Comparison of ENCODE assay signal across 1 cellular context in the genomic region with DNA sequence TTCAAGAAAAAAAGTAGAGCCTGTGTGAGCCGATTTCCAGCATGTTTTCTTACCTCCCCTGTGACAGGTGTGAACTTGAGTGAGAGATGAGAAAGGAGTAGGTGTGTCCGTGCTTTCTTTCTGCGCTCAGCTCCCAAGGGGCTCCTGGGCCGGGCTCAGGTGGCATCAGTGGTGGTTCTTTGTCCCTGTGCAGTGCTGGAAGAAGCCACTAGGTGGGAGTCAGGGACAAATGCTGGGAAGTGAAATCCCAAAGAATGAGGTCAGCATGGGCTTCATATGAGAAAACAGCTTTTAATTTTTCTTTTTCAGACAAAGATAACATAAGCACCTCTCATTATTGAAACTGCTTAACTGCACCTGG.
TF ChIP-seq lines count a peak whose summit lies in the region.

No MANE protein-coding gene starts in this region.

TF ChIP-seq in GM12878, 131 proteins besides CTCF, POLR2A, EP300 and RAD21 (continued from another document):
- TF ChIP-seq, protein P1, sequence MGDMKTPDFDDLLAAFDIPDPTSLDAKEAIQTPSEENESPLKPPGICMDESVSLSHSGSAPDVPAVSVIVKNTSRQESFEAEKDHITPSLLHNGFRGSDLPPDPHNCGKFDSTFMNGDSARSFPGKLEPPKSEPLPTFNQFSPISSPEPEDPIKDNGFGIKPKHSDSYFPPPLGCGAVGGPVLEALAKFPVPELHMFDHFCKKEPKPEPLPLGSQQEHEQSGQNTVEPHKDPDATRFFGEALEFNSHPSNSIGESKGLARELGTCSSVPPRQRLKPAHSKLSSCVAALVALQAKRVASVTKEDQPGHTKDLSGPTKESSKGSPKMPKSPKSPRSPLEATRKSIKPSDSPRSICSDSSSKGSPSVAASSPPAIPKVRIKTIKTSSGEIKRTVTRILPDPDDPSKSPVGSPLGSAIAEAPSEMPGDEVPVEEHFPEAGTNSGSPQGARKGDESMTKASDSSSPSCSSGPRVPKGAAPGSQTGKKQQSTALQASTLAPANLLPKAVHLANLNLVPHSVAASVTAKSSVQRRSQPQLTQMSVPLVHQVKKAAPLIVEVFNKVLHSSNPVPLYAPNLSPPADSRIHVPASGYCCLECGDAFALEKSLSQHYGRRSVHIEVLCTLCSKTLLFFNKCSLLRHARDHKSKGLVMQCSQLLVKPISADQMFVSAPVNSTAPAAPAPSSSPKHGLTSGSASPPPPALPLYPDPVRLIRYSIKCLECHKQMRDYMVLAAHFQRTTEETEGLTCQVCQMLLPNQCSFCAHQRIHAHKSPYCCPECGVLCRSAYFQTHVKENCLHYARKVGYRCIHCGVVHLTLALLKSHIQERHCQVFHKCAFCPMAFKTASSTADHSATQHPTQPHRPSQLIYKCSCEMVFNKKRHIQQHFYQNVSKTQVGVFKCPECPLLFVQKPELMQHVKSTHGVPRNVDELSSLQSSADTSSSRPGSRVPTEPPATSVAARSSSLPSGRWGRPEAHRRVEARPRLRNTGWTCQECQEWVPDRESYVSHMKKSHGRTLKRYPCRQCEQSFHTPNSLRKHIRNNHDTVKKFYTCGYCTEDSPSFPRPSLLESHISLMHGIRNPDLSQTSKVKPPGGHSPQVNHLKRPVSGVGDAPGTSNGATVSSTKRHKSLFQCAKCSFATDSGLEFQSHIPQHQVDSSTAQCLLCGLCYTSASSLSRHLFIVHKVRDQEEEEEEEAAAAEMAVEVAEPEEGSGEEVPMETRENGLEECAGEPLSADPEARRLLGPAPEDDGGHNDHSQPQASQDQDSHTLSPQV (IDR thresholded peaks at IDR 0.05): no peak
- TF ChIP-seq SKIL (IDR thresholded peaks at IDR 0.05; ENCODE audit: low read depth, poor library complexity, severe bottlenecking) (no peak), ATF7 (IDR thresholded peaks at IDR 0.05; ENCODE audit: low read depth) (0 out of 2 replicates have a peak, but pooled peaks have one; percentile 22), HCFC1 (IDR thresholded peaks at IDR 0.05; ENCODE audit: low read length) (no peak)
